ENCODE assay signal across 9 cellular contexts in the genomic region with DNA sequence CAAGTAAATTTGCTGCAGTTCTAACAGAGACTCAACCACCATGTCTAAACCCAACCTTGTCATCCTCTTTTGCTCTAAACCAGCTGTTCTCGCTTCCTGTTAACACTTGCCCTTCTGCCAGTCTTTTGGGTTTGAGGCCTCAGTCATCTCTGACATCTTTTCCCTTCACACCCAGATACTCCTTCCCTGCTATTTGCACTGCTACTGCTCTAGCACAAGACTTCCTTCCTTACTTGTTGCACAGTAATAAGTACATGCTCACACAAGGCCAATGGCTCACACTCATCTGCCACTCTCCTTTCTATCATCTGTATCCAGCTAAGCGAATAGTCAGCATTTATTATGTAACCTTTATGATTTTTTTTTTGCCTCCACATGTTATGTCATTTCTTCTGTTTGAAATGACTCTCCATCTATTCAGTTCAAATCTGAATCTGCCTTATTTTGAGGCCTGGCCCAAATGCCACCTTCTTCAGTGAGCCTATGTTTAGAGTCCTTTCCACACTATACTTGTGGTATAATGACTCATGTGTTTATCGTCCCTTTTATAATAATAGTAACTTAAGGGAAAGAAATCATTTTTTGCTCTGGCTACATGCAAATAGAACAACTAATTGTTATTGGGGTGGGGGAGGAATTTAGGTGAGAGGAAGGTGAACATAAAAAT. TPM values are rescaled to one million over a fixed set of nuclear protein-coding genes. Genes with fewer than 3 reads are reported as not detected.
DNase-seq lines count a peak whose midpoint lies in the region; ATAC-seq, FAIRE-seq and TF ChIP-seq lines count a peak whose summit lies in the region.
"Had no signal": no experiment of that assay in that cellular context is flagged by ENCODE, and none has a peak within 500 bp of the region (broad histone marks: within the 10 kb centered on the region; RNA-seq: fewer than 3 reads in every experiment).

No MANE protein-coding gene starts in this region.

- ATAC-seq in GM18909 (IDR thresholded peaks at IDR 0.05; ENCODE audit: poor library complexity, unreplicated experiment) (peak; percentile 74), memory B cell (ENCODE audit: low read depth) (peak; percentile 77)

- FAIRE-seq in HTR-8/SVneo (lab: Jason Lieb, UNC) = no peak

- no peak for TF ChIP-seq CTCF in HFFc6 (IDR thresholded peaks at IDR 0.05)

- no peaks in the 10 kb centered on the region for H3K27me3 Mint-ChIP-seq in HFFc6 (ENCODE audit: insufficient read depth)
- H3K27me3 Mint-ChIP-seq in memory B cell = no peaks in the 10 kb centered on the region

- no peak overlapping the region for H3K4me3 Mint-ChIP-seq in HFFc6
- H3K4me3 Mint-ChIP-seq in memory B cell = peak overlapping the region; percentile 63

- no peaks in the 10 kb centered on the region for H3K9me3 Mint-ChIP-seq in HFFc6
- no peaks in the 10 kb centered on the region for H3K9me3 Mint-ChIP-seq in memory B cell

- DNase-seq in HFFc6 = no peak
- peak; percentile 68 for DNase-seq in NAMALWA (ENCODE audit: low spot score)
- no peak for DNase-seq in memory B cell (ENCODE audit: low spot score in 2 of 2)
- DNase-seq in DMS114 treated with DMSO at 0.1 percent for 48 hours (lab: John Stamatoyannopoulos, UW; ENCODE audit: unreplicated experiment) = no peak
- no peak for DNase-seq in superior temporal gyrus (ENCODE audit: extremely low spot score)
- no peak for DNase-seq in HTR-8/SVneo (ENCODE audit: insufficient read length, low spot score)
- DNase-seq in DMS 273 (lab: John Stamatoyannopoulos, UW; ENCODE audit: unreplicated experiment) = no peak
- DNase-seq: heart right ventricle had no signal

- H3K27ac Mint-ChIP-seq in HFFc6 = peak overlapping the region; percentile 7
- peak overlapping the region; percentile 54 for H3K27ac Mint-ChIP-seq in memory B cell

- peaks cover 25% of the 10 kb centered on the region for H3K36me3 Mint-ChIP-seq in HFFc6 (ENCODE audit: low read depth)
- H3K36me3 Mint-ChIP-seq in memory B cell = no peaks in the 10 kb centered on the region

- peaks cover 12% of the 10 kb centered on the region for H3K4me1 Mint-ChIP-seq in HFFc6 (ENCODE audit: low read depth)
- peaks cover 19% of the 10 kb centered on the region for H3K4me1 Mint-ChIP-seq in memory B cell

RNA-seq across cellular contexts. Expression of gene CDKL4, which starts 22.5 kb away (rescaled TPM):
- under 1 TPM in 5 of 6 experiments, not detected in 1; 0.14 to 0.54 (median 0.34) TPM for total RNA-seq in HFFc6 (2021; fragmentation: NEBNext Ultra II Directional; extraction: Animal tissue kit (Norgen Biotek cat#: 25700))
